Comparison of ENCODE assay signal across 15 cellular contexts in the genomic region with DNA sequence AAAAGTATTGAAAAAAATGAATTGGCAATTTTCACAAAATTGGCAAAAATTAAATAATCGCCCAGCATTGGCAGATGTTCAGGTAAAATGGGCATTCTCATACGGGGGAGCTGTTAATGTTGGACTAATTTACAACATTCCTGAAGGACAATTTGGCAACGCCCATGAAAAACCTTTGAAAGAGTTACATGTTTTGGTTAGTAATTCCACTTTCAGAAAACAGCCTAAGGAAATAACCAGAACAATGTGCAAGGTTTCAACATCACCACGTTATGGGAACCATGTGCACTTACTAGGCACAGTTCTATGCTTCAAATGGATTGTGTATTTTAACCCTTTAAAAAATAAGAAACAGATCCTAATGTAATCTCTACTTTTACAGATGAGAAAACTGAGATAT.
DNase-seq lines count a peak whose midpoint lies in the region; ATAC-seq, FAIRE-seq and TF ChIP-seq lines count a peak whose summit lies in the region.
"Had no signal": no experiment of that assay in that cellular context is flagged by ENCODE, and none has a peak within 500 bp of the region (broad histone marks: within the 10 kb centered on the region; RNA-seq: fewer than 3 reads in every experiment).

No MANE protein-coding gene starts in this region.

- CTCF ChIA-PET in CD8-positive, alpha-beta T cell (lab: Charles Lee) = no interaction called here

- no peak overlapping the region for H2AFZ ChIP-seq in Karpas-422 (ENCODE audit: low read length)
- H2AFZ ChIP-seq: GM23248 had no signal

- peaks cover 8% of the 10 kb centered on the region for H3K36me3 Mint-ChIP-seq in CD8-positive, alpha-beta T cell

- H3K4me1 Mint-ChIP-seq in CD8-positive, alpha-beta T cell (ENCODE audit: low read depth) = peaks cover 17% of the 10 kb centered on the region

- no peaks in the 10 kb centered on the region for H3K36me3 ChIP-seq in CD8-positive, alpha-beta T cell (ENCODE audit: insufficient read depth, low read length)
- no peaks in the 10 kb centered on the region; the same call in 1 of the 2 replicates for H3K36me3 ChIP-seq in Karpas-422 (ENCODE audit: insufficient read depth, low read length)

- H3K4me2 ChIP-seq in Karpas-422 (ENCODE audit: low read depth, low read length, poor library complexity, severe bottlenecking) = no peak overlapping the region
- H3K4me2 ChIP-seq: BLaER1 had no signal

- no peaks in the 10 kb centered on the region for H3K9me2 ChIP-seq in Karpas-422 (replicated peaks; ENCODE audit: insufficient read depth, low read length)

- DNase-seq in M059J (ENCODE audit: low read depth) (peak; percentile 34), foreskin keratinocyte (peak; percentile 15 to 41), Karpas-422 (no peak), EL (no peak), NCI-H526 (lab: John Stamatoyannopoulos, UW) (no peak)
- no peak for DNase-seq in CD8-positive, alpha-beta T cell
- DNase-seq: AML-193, DMS53, GM23248 had no signal

- H3K9me3 Mint-ChIP-seq in CD8-positive, alpha-beta T cell = peaks cover 16% of the 10 kb centered on the region

- POLR2A ChIA-PET in CD8-positive, alpha-beta T cell (lab: Charles Lee) = no interaction called here

- no peak overlapping the region for H3K27ac Mint-ChIP-seq in CD8-positive, alpha-beta T cell

- H3K4me3 ChIP-seq in CD8-positive, alpha-beta T cell (ENCODE audit: low read depth, low read length) = no peak overlapping the region
- no peak overlapping the region for H3K4me3 ChIP-seq in Karpas-422 (ENCODE audit: low read length)
- H3K4me3 ChIP-seq: BLaER1, GM12878, GM23248 had no signal

- H4K20me1 ChIP-seq in Karpas-422 (ENCODE audit: insufficient read depth, low read depth, low read length) = no peaks in the 10 kb centered on the region

- H3K4me1 ChIP-seq in foreskin keratinocyte (no peaks in the 10 kb centered on the region), Karpas-422 (ENCODE audit: low read length) (no peaks in the 10 kb centered on the region)
- peaks cover 7% of the 10 kb centered on the region for H3K4me1 ChIP-seq in CD8-positive, alpha-beta T cell (ENCODE audit: insufficient read depth, low read length)
- H3K4me1 ChIP-seq: BLaER1 had no signal

- no peak overlapping the region for H3K4me3 Mint-ChIP-seq in CD8-positive, alpha-beta T cell

- FAIRE-seq in endometrium (lab: Jason Lieb, UNC) = peak; percentile 33
- FAIRE-seq: GM12878, GM18507, H54 had no signal

- no peaks in the 10 kb centered on the region for H3K27me3 ChIP-seq in foreskin keratinocyte
- H3K27me3 ChIP-seq in CD8-positive, alpha-beta T cell (ENCODE audit: insufficient read depth, low read length) = no peaks in the 10 kb centered on the region
- H3K27me3 ChIP-seq in Karpas-422 (ENCODE audit: low read length) = no peaks in the 10 kb centered on the region
- H3K27me3 ChIP-seq: BLaER1 had no signal

- no peak for TF ChIP-seq CTCF in foreskin keratinocyte (conservative IDR thresholded peaks at IDR 0.05)
- TF ChIP-seq CTCF in CD8-positive, alpha-beta T cell (IDR thresholded peaks at IDR 0.05) = no peak

- H3K27me3 Mint-ChIP-seq in CD8-positive, alpha-beta T cell (ENCODE audit: low read depth) = no peaks in the 10 kb centered on the region

- H3K9me3 ChIP-seq in CD8-positive, alpha-beta T cell (ENCODE audit: low read length) = no peaks in the 10 kb centered on the region
- H3K9me3 ChIP-seq in Karpas-422 (ENCODE audit: low read length) = peaks cover 10% of the 10 kb centered on the region

- no peaks in the 10 kb centered on the region for H3K79me2 ChIP-seq in Karpas-422 (ENCODE audit: low read length)

- H3K9ac ChIP-seq in Karpas-422 (ENCODE audit: low read length) = no peak overlapping the region
- H3K9ac ChIP-seq: BLaER1, GM23248 had no signal

- intact Hi-C loops in CD8-positive, alpha-beta T cell (cut with DNase I, micrococcal nuclease) = no loop called here

- H3K27ac ChIP-seq in foreskin keratinocyte (no peak overlapping the region), Karpas-422 (ENCODE audit: low read length) (no peak overlapping the region)
- no peak overlapping the region for H3K27ac ChIP-seq in CD8-positive, alpha-beta T cell (ENCODE audit: low read depth, low read length)
- H3K27ac ChIP-seq: BLaER1, GM23248 had no signal

- no peak for ATAC-seq in foreskin keratinocyte
- ATAC-seq in CD8-positive, alpha-beta T cell = no peak
- ATAC-seq: GM12878, HCT116 had no signal

Comparison
In these comparisons a context has a peak if more than half of its experiments do, and no peak if none do; other contexts are left out.
1. DNase-seq: peak in M059J (single experiment) and foreskin keratinocyte (2 of 2); none in CD8-positive, alpha-beta T cell (0 of 7), Karpas-422 (single experiment), EL (single experiment) and NCI-H526 (0 of 2).